ENCODE assay signal across 6 cellular contexts in genomic region chr1:179694530-179694929, GRCh38. TPM values are rescaled to one million over a fixed set of nuclear protein-coding genes. Genes with fewer than 3 reads are reported as not detected.
"Had no signal": no experiment of that assay in that cellular context is flagged by ENCODE, and none has a peak within 500 bp of the region (broad histone marks: within the 10 kb centered on the region; RNA-seq: fewer than 3 reads in every experiment).

No MANE protein-coding gene starts in this region.

RNA-seq across cellular contexts. Expression of gene FAM163A, which starts 48.6 kb away (rescaled TPM):
- total RNA-seq: lower leg skin, natural killer cell, renal cortical epithelial cell, right atrium auricular region, smooth muscle cell had no signal
- polyA plus RNA-seq: lung, smooth muscle cell had no signal
